Comparison of ENCODE assay signal across 1 cellular context in the genomic region with DNA sequence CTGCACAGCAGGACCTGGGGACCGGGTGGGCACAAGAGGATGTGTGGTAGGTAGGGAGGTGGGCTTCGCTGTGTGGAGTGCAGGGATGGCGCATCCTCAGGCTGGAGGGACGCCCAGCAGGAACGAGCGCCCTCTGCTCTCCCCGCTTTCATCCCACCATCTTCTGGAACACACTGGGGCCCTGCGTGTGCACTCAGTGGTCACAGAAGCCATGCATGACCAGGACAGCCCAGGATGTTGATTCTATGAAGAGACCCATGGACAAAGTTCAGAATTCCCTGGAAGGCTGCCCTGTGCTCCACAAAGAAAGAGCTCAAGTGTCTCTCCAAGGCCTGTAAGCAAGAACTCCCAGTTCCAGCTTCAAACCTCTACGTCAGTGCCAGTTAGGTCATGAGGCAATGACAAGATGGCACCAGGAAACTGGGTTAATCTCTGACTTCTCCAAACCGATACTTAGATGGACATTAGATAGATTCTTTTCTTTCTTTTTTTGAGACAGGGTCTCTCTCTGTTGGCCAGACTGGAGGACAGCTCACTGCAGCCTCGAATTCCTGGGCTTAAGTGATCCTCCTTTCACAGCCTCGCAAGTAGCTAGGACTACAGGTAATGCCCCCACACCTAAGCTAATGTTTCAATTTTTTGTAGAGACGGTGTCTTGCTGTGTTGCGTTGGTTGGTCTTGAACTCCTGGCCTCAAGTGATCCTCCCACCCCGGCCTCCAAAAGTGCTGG.
TF ChIP-seq lines count a peak whose summit lies in the region.

No MANE protein-coding gene starts in this region.

TF ChIP-seq in H1, 55 proteins besides CTCF, POLR2A, EP300 and RAD21:
- TF ChIP-seq SP4 (IDR thresholded peaks at IDR 0.05; ENCODE audit: low read length) (no peak), SP2 (IDR thresholded peaks at IDR 0.05; ENCODE audit: low read length) (no peak), TCF12 (IDR thresholded peaks at IDR 0.05; ENCODE audit: low read depth, low read length) (no peak), KDM5A (IDR thresholded peaks at IDR 0.05; ENCODE audit: low read length) (no peak), HDAC6 (IDR thresholded peaks at IDR 0.05; ENCODE audit: low read depth, low read length) (no peak), ASH2L (IDR thresholded peaks at IDR 0.05; ENCODE audit: low read length) (no peak), MAX (IDR thresholded peaks at IDR 0.05) (no peak), HDAC2 (IDR thresholded peaks at IDR 0.05; ENCODE audit: borderline replicate concordance in 1 of 2, low read depth in 2 of 2, low read length in 2 of 2) (no peak)
- TF ChIP-seq, protein P1, sequence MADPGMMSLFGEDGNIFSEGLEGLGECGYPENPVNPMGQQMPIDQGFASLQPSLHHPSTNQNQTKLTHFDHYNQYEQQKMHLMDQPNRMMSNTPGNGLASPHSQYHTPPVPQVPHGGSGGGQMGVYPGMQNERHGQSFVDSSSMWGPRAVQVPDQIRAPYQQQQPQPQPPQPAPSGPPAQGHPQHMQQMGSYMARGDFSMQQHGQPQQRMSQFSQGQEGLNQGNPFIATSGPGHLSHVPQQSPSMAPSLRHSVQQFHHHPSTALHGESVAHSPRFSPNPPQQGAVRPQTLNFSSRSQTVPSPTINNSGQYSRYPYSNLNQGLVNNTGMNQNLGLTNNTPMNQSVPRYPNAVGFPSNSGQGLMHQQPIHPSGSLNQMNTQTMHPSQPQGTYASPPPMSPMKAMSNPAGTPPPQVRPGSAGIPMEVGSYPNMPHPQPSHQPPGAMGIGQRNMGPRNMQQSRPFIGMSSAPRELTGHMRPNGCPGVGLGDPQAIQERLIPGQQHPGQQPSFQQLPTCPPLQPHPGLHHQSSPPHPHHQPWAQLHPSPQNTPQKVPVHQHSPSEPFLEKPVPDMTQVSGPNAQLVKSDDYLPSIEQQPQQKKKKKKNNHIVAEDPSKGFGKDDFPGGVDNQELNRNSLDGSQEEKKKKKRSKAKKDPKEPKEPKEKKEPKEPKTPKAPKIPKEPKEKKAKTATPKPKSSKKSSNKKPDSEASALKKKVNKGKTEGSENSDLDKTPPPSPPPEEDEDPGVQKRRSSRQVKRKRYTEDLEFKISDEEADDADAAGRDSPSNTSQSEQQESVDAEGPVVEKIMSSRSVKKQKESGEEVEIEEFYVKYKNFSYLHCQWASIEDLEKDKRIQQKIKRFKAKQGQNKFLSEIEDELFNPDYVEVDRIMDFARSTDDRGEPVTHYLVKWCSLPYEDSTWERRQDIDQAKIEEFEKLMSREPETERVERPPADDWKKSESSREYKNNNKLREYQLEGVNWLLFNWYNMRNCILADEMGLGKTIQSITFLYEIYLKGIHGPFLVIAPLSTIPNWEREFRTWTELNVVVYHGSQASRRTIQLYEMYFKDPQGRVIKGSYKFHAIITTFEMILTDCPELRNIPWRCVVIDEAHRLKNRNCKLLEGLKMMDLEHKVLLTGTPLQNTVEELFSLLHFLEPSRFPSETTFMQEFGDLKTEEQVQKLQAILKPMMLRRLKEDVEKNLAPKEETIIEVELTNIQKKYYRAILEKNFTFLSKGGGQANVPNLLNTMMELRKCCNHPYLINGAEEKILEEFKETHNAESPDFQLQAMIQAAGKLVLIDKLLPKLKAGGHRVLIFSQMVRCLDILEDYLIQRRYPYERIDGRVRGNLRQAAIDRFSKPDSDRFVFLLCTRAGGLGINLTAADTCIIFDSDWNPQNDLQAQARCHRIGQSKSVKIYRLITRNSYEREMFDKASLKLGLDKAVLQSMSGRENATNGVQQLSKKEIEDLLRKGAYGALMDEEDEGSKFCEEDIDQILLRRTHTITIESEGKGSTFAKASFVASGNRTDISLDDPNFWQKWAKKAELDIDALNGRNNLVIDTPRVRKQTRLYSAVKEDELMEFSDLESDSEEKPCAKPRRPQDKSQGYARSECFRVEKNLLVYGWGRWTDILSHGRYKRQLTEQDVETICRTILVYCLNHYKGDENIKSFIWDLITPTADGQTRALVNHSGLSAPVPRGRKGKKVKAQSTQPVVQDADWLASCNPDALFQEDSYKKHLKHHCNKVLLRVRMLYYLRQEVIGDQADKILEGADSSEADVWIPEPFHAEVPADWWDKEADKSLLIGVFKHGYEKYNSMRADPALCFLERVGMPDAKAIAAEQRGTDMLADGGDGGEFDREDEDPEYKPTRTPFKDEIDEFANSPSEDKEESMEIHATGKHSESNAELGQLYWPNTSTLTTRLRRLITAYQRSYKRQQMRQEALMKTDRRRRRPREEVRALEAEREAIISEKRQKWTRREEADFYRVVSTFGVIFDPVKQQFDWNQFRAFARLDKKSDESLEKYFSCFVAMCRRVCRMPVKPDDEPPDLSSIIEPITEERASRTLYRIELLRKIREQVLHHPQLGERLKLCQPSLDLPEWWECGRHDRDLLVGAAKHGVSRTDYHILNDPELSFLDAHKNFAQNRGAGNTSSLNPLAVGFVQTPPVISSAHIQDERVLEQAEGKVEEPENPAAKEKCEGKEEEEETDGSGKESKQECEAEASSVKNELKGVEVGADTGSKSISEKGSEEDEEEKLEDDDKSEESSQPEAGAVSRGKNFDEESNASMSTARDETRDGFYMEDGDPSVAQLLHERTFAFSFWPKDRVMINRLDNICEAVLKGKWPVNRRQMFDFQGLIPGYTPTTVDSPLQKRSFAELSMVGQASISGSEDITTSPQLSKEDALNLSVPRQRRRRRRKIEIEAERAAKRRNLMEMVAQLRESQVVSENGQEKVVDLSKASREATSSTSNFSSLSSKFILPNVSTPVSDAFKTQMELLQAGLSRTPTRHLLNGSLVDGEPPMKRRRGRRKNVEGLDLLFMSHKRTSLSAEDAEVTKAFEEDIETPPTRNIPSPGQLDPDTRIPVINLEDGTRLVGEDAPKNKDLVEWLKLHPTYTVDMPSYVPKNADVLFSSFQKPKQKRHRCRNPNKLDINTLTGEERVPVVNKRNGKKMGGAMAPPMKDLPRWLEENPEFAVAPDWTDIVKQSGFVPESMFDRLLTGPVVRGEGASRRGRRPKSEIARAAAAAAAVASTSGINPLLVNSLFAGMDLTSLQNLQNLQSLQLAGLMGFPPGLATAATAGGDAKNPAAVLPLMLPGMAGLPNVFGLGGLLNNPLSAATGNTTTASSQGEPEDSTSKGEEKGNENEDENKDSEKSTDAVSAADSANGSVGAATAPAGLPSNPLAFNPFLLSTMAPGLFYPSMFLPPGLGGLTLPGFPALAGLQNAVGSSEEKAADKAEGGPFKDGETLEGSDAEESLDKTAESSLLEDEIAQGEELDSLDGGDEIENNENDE (IDR thresholded peaks at IDR 0.05; ENCODE audit: insufficient replicate concordance, low read length) = no peak
